Comparison of ENCODE assay signal across 21 cellular contexts in genomic region chr11:86157797-86158378, GRCh38.
A peak's percentile ranks its signal among the peaks of the same experiment; 100 is the strongest.
DNase-seq lines count a peak whose midpoint lies in the region; ATAC-seq, FAIRE-seq and TF ChIP-seq lines count a peak whose summit lies in the region.
"Had no signal": no experiment of that assay in that cellular context is flagged by ENCODE, and none has a peak within 500 bp of the region (broad histone marks: within the 10 kb centered on the region; RNA-seq: fewer than 3 reads in every experiment).

No MANE protein-coding gene starts in this region.

- no peaks in the 10 kb centered on the region for H3K27me3 Mint-ChIP-seq in natural killer cell (ENCODE audit: low read depth in 2 of 2)
- H3K27me3 Mint-ChIP-seq: CD4-positive, alpha-beta memory T cell; IgD-negative memory B cell had no signal

- no peak overlapping the region for H3K27ac ChIP-seq in right lobe of liver
- H3K27ac ChIP-seq in HepG2 (ENCODE audit: extremely low read length, insufficient read depth, low read length) = no peak overlapping the region
- H3K27ac ChIP-seq in K562 (ENCODE audit: extremely low read depth, low read depth, low read length) = peak overlapping the region; percentile 51
- peak overlapping the region; percentile 81 for H3K27ac ChIP-seq in neutrophil
- H3K27ac ChIP-seq in effector memory CD4-positive, alpha-beta T cell (ENCODE audit: insufficient read depth, low read length, poor library complexity, severe bottlenecking) = no peak overlapping the region

- H3K79me2 ChIP-seq in HepG2 (ENCODE audit: insufficient read depth, low read length) = no peaks in the 10 kb centered on the region
- H3K79me2 ChIP-seq in K562 (ENCODE audit: control insufficient read depth, insufficient read depth, low read length) = 0 out of 3 replicates have a peak, but pooled peaks cover 2% of the 10 kb centered on the region

- no peak for TF ChIP-seq EP300 in HepG2 (IDR thresholded peaks at IDR 0.05; ENCODE audit: low read depth in 2 of 2, low read length in 2 of 2)
- no peak for TF ChIP-seq EP300 in HepG2 (CRISPR knock-in tag; IDR thresholded peaks at IDR 0.05; ENCODE audit: borderline replicate concordance)
- no peak for TF ChIP-seq EP300 in K562 (IDR thresholded peaks at IDR 0.05; ENCODE audit: low read length)

- ATAC-seq in right lobe of liver = peak; percentile 29 to 71 (median 48)
- ATAC-seq in HepG2 = no peak
- ATAC-seq in K562 = peak; percentile 9
- ATAC-seq in GM19328 (IDR thresholded peaks at IDR 0.05; ENCODE audit: unreplicated experiment) = no peak
- no peak for ATAC-seq in natural killer cell
- ATAC-seq: GM12878, Right ventricle myocardium inferior had no signal

- FAIRE-seq in HepG2 (lab: Jason Lieb, UNC) = no peak
- FAIRE-seq in K562 (lab: Jason Lieb, UNC) = no peak
- FAIRE-seq: A204.1, GM12878, RCC 7860 had no signal

- in situ Hi-C loops in HepG2 (cut with HindIII; ENCODE audit: extremely low pct_ligation_motif_present, low pct_unique_long_range_greater_than_20kb) = no loop called here
- in situ Hi-C loops in K562 (cut with MboI) = no loop called here

- WGBS in right lobe of liver (ENCODE audit: insufficient coverage, low coverage, low lambda C conversion rate, missing lambda C conversion rate) = 16% methylated on average over 2 of the region's 2 CpGs
- 69% methylated on average over 2 of the region's 2 CpGs for WGBS in HepG2 (ENCODE audit: low lambda C conversion rate)
- WGBS in K562 (ENCODE audit: insufficient coverage, low coverage, missing lambda C conversion rate) = 83% methylated on average over 2 of the region's 2 CpGs

- TF ChIP-seq CTCF in right lobe of liver (IDR thresholded peaks at IDR 0.05) (no peak), HepG2 (CRISPR knock-in tag; IDR thresholded peaks at IDR 0.05) (no peak), K562 (IDR thresholded peaks at IDR 0.05 in 2 of 3, conservative IDR thresholded peaks at IDR 0.05 in 1 of 3; ENCODE audit: insufficient read depth in 2 of 3, low read depth in 1 of 3, low read length in 3 of 3) (no peak), neutrophil (IDR thresholded peaks at IDR 0.05) (no peak), natural killer cell (IDR thresholded peaks at IDR 0.05) (no peak)

- BruUV-seq in HepG2 (replicated peaks; lab: Mats Ljungman, UMichigan) (no TSS peak), K562 (replicated peaks; lab: Mats Ljungman, UMichigan) (no TSS peak)

- POLR2A ChIA-PET in HepG2 (lab: Yijun Ruan, JAX) = no interaction called here
- POLR2A ChIA-PET in K562 (lab: Yijun Ruan, JAX) = interaction anchor here (0.6 to 2.1 kb wide), 7 partner anchors 10 to 212 kb away, joined by 3 to 7 read pairs (median 4); partner anchors contain the start of gene PICALM

- H3K4me3 ChIP-seq in right lobe of liver (no peak overlapping the region), HepG2 (replicated peaks in 1 of 3; ENCODE audit: insufficient read depth in 1 of 3, low read depth in 2 of 3, low read length in 3 of 3) (no peak overlapping the region), K562 (no peak overlapping the region), neutrophil (ENCODE audit: low read depth in 1 of 2, low read length in 1 of 2) (no peak overlapping the region)
- H3K4me3 ChIP-seq in effector memory CD4-positive, alpha-beta T cell (ENCODE audit: insufficient read depth, low read depth, low read length, poor library complexity, severe bottlenecking) = no peak overlapping the region
- H3K4me3 ChIP-seq: GM12878 had no signal

- TF ChIP-seq RAD21 in HepG2 (CRISPR knock-in tag; IDR thresholded peaks at IDR 0.05) (no peak), K562 (CRISPR knock-in tag; conservative IDR thresholded peaks at IDR 0.05 in 1 of 2, IDR thresholded peaks at IDR 0.05 in 1 of 2) (no peak)

- no peaks in the 10 kb centered on the region for H3K9me1 ChIP-seq in K562 (ENCODE audit: control insufficient read depth, insufficient read depth, low read length)

- H4K20me1 ChIP-seq in HepG2 (ENCODE audit: insufficient read depth, low read length) (no peaks in the 10 kb centered on the region), K562 (replicated peaks; ENCODE audit: control insufficient read depth, insufficient read depth, low read length) (no peaks in the 10 kb centered on the region)

- no peak overlapping the region for H2AFZ ChIP-seq in HepG2 (ENCODE audit: low read length)
- peak overlapping the region; percentile 73 for H2AFZ ChIP-seq in K562 (ENCODE audit: low read depth, low read length)

- DNase-seq in right lobe of liver (no peak), HepG2 (ENCODE audit: low spot score) (no peak), K562 (ENCODE audit: extremely low read depth in 1 of 4, low spot score in 3 of 4) (no peak), natural killer cell (no peak)
- no peak for DNase-seq in effector memory CD4-positive, alpha-beta T cell
- DNase-seq: Calu3; CD4-positive, alpha-beta memory T cell; DMS53; EL; H9; NCI-H1105 treated with DMSO at 0.1 percent for 48 hours; NCI-H1694 treated with DMSO at 0.1 percent for 48 hours; NCI-H748 treated with DMSO at 0.1 percent for 48 hours; NK-92 treated with Interleukin-12 subunit alpha and Interleukin-12 subunit beta, amount 100 ng/mL, for 24 hours had no signal

- H3K9ac ChIP-seq in HepG2 (ENCODE audit: insufficient read depth, low read depth, low read length) = no peak overlapping the region
- peak overlapping the region; percentile 32 to 53; a peak in 2 of 4 replicates for H3K9ac ChIP-seq in K562 (ENCODE audit: insufficient read depth in 1 of 2, low read depth in 2 of 2, low read length in 2 of 2)

- CTCF ChIA-PET in HepG2 (lab: Yijun Ruan, JAX; ENCODE audit: low intra/inter-chr PET ratio, low total read pairs) (no interaction called here), K562 (lab: Yijun Ruan, JAX; ENCODE audit: low intra/inter-chr PET ratio) (no interaction called here)

- no peak overlapping the region for H3K4me2 ChIP-seq in HepG2 (ENCODE audit: low read depth, low read length)
- H3K4me2 ChIP-seq in K562 (ENCODE audit: insufficient read depth, low read length) = peak overlapping the region; percentile 34; the same call in 1 of the 2 replicates

- no peaks in the 10 kb centered on the region for H3K36me3 ChIP-seq in right lobe of liver
- H3K36me3 ChIP-seq in HepG2 (replicated peaks in 1 of 2; ENCODE audit: control insufficient read depth in 1 of 2, insufficient read depth in 2 of 2, low read length in 2 of 2) = no peaks in the 10 kb centered on the region
- H3K36me3 ChIP-seq in K562 (ENCODE audit: control insufficient read depth, insufficient read depth, low read length) = no peaks in the 10 kb centered on the region; the same call in 2 of the 3 replicates
- no peaks in the 10 kb centered on the region for H3K36me3 ChIP-seq in neutrophil
- H3K36me3 ChIP-seq in effector memory CD4-positive, alpha-beta T cell (ENCODE audit: control insufficient read depth, insufficient read depth, low read length) = no peaks in the 10 kb centered on the region

- H3K9me3 ChIP-seq in right lobe of liver (no peaks in the 10 kb centered on the region), HepG2 (ENCODE audit: low read length) (no peaks in the 10 kb centered on the region), K562 (replicated peaks; ENCODE audit: control insufficient read depth, insufficient read depth, low read depth, low read length) (no peaks in the 10 kb centered on the region), neutrophil (no peaks in the 10 kb centered on the region)
- no peaks in the 10 kb centered on the region for H3K9me3 ChIP-seq in effector memory CD4-positive, alpha-beta T cell (ENCODE audit: control insufficient read depth, low read length)

- H3K27me3 ChIP-seq in right lobe of liver (no peaks in the 10 kb centered on the region), HepG2 (ENCODE audit: control insufficient read depth in 1 of 2, insufficient read depth in 2 of 2, low read length in 2 of 2) (no peaks in the 10 kb centered on the region), K562 (ENCODE audit: control insufficient read depth in 2 of 2, insufficient read depth in 2 of 2, low read length in 2 of 2) (no peaks in the 10 kb centered on the region), neutrophil (no peaks in the 10 kb centered on the region)
- no peaks in the 10 kb centered on the region for H3K27me3 ChIP-seq in effector memory CD4-positive, alpha-beta T cell (replicated peaks; ENCODE audit: control insufficient read depth, insufficient read depth, low read length, poor library complexity, severe bottlenecking)

- intact Hi-C loops in right lobe of liver (cut with DNase I) = no loop called here
- intact Hi-C loops in HepG2 (cut with micrococcal nuclease; ENCODE audit: unreplicated experiment) = no loop called here
- intact Hi-C loops in K562 (cut with micrococcal nuclease) = loop anchor here (2.0 kb wide), 1 partner anchor 19 kb away; no protein-coding TSS in a partner anchor
- intact Hi-C loops in natural killer cell (cut with micrococcal nuclease) = no loop called here

- no peaks in the 10 kb centered on the region for H3K9me3 Mint-ChIP-seq in natural killer cell
- H3K9me3 Mint-ChIP-seq: CD4-positive, alpha-beta memory T cell; H9 had no signal

- no peak overlapping the region for H3K4me3 Mint-ChIP-seq in natural killer cell
- H3K4me3 Mint-ChIP-seq: CD4-positive, alpha-beta memory T cell; H9 had no signal

- peaks cover 31 to 36% of the 10 kb centered on the region in 2 donors for H3K4me1 Mint-ChIP-seq in natural killer cell

- H3K4me1 ChIP-seq in right lobe of liver = peaks cover 0 to 22% (median 1%) of the 10 kb centered on the region in 4 donors
- H3K4me1 ChIP-seq in HepG2 (ENCODE audit: insufficient read depth, low read length) = peaks cover 31% of the 10 kb centered on the region
- H3K4me1 ChIP-seq in K562 (replicated peaks in 1 of 2; ENCODE audit: control insufficient read depth in 2 of 2, insufficient read depth in 2 of 2, low read length in 2 of 2) = peaks cover 30 to 75% of the 10 kb centered on the region in 2 experiments
- H3K4me1 ChIP-seq in neutrophil (ENCODE audit: control insufficient read depth in 1 of 2, insufficient read depth in 1 of 2, low read depth in 1 of 2, low read length in 1 of 2) = peaks cover 46 to 57% of the 10 kb centered on the region in 2 experiments
- H3K4me1 ChIP-seq in effector memory CD4-positive, alpha-beta T cell (ENCODE audit: control insufficient read depth, insufficient read depth, low read length, poor library complexity, severe bottlenecking) = no peaks in the 10 kb centered on the region

- H3K27ac Mint-ChIP-seq in natural killer cell = no peak overlapping the region
- H3K27ac Mint-ChIP-seq: H9 had no signal

- no peaks in the 10 kb centered on the region for H3K36me3 Mint-ChIP-seq in natural killer cell
- H3K36me3 Mint-ChIP-seq: CD4-positive, alpha-beta memory T cell had no signal

- TF ChIP-seq POLR2A in right lobe of liver (IDR thresholded peaks at IDR 0.05) (no peak), HepG2 (IDR thresholded peaks at IDR 0.05; ENCODE audit: insufficient read depth in 1 of 2, low read depth in 2 of 2, low read length in 2 of 2) (no peak), K562 (conservative IDR thresholded peaks at IDR 0.05) (no peak)

TF ChIP-seq in HepG2, 621 proteins besides CTCF, POLR2A, EP300 and RAD21 (continues in another document):
- no peak for TF ChIP-seq ZNF552 (CRISPR knock-in tag; IDR thresholded peaks at IDR 0.05; ENCODE audit: borderline replicate concordance)
- no peak for TF ChIP-seq AGO2 (optimal IDR thresholded peaks at IDR 0.05; ENCODE audit: low read depth, low read length)

Comparison
In these comparisons a context has a peak if more than half of its experiments do, and no peak if none do; other contexts are left out.
1. ATAC-seq: peak in right lobe of liver (4 of 4) and K562 (single experiment); none in HepG2 (single experiment), GM19328 (single experiment) and natural killer cell (0 of 3).
2. H3K27ac ChIP-seq: peak in K562 (single experiment) and neutrophil (single experiment); none in right lobe of liver (0 of 3), HepG2 (single experiment) and effector memory CD4-positive, alpha-beta T cell (single experiment).